ENCODE assay signal across 10 cellular contexts in the genomic region with DNA sequence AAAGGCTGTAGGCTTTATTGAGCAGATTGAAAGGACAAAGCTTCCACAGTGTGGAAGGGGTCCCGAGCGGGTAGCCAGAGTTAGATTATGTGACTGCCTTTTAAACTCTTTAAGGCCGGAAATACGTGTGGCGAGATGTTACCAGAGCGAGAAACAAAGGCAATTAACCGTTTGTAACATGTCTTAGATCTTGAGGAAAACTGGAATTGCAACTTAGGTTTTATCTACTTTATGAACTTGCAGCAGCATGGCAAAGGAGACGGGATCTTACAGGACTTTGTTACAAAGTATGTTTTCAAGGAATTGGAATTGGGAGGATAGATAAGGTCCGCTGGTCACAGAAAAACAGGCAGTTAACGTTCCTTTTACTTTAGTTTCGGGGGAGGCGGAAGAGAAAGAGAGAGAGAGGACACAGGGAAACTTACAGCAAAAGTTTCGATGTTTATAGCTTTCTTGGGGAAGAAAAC.
DNase-seq lines count a peak whose midpoint lies in the region; ATAC-seq and TF ChIP-seq lines count a peak whose summit lies in the region.
"Had no signal": no experiment of that assay in that cellular context is flagged by ENCODE, and none has a peak within 500 bp of the region (broad histone marks: within the 10 kb centered on the region; RNA-seq: fewer than 3 reads in every experiment).

No MANE protein-coding gene starts in this region.

- H3K9ac ChIP-seq in iPS-18a (ENCODE audit: low read length) = peak overlapping the region; percentile 84

- 31 to 38% methylated on average over 13 of the region's 13 CpGs for WGBS in heart right ventricle, 2 donors
- WGBS in suprapubic skin = 40% methylated on average over 13 of the region's 13 CpGs

- intact Hi-C loops in heart right ventricle (cut with DNase I) = no loop called here
- intact Hi-C loops in Right ventricle myocardium superior (cut with DNase I) = no loop called here
- intact Hi-C loops in activated B cell treated with CpG ODN at 0.5 μM for 24 hours (cut with micrococcal nuclease) = no loop called here

- TF ChIP-seq CTCF in heart right ventricle (IDR thresholded peaks at IDR 0.05) (no peak), activated B cell treated with CpG ODN at 0.5 μM for 24 hours (IDR thresholded peaks at IDR 0.05) (no peak), suprapubic skin (IDR thresholded peaks at IDR 0.05) (no peak)

- H3K36me3 Mint-ChIP-seq in activated B cell treated with CpG ODN at 0.5 μM for 24 hours (ENCODE audit: low read depth) = no peaks in the 10 kb centered on the region
- H3K36me3 Mint-ChIP-seq in activated T-helper 17 cell treated with anti-CD3 and anti-CD28 coated beads, Interleukin-2, amount 50 U/mL, for 72 hours (ENCODE audit: low read depth) = no peaks in the 10 kb centered on the region

- H3K4me3 ChIP-seq in heart right ventricle = peak overlapping the region in 8 of 10 donors; percentile 1 to 46 (median 36)
- peak overlapping the region; percentile 51 for H3K4me3 ChIP-seq in iPS-18a (ENCODE audit: low read length)
- peak overlapping the region; percentile 15 for H3K4me3 ChIP-seq in suprapubic skin

- ATAC-seq in heart right ventricle (no peak), Right ventricle myocardium superior (ENCODE audit: poor library complexity) (no peak), activated B cell treated with CpG ODN at 0.5 μM for 24 hours (ENCODE audit: low read depth) (no peak)
- no peak for ATAC-seq in activated T-helper 17 cell treated with anti-CD3 and anti-CD28 coated beads, Interleukin-2, amount 50 U/mL, for 72 hours (replicated peaks)

- H3K27ac Mint-ChIP-seq in activated B cell treated with CpG ODN at 0.5 μM for 24 hours = no peak overlapping the region
- no peak overlapping the region for H3K27ac Mint-ChIP-seq in activated T-helper 17 cell treated with anti-CD3 and anti-CD28 coated beads, Interleukin-2, amount 50 U/mL, for 72 hours

- H3K4me3 Mint-ChIP-seq in activated B cell treated with CpG ODN at 0.5 μM for 24 hours = peak overlapping the region; percentile 12
- no peak overlapping the region for H3K4me3 Mint-ChIP-seq in activated T-helper 17 cell treated with anti-CD3 and anti-CD28 coated beads, Interleukin-2, amount 50 U/mL, for 72 hours

- no peaks in the 10 kb centered on the region for H3K4me1 Mint-ChIP-seq in activated B cell treated with CpG ODN at 0.5 μM for 24 hours
- H3K4me1 Mint-ChIP-seq in activated T-helper 17 cell treated with anti-CD3 and anti-CD28 coated beads, Interleukin-2, amount 50 U/mL, for 72 hours = no peaks in the 10 kb centered on the region

- H3K9me3 ChIP-seq in heart right ventricle (peaks cover 0 to 6% (median 0%) of the 10 kb centered on the region in 11 donors), iPS-18a (ENCODE audit: control insufficient read depth, low read depth, low read length) (peaks cover 8% of the 10 kb centered on the region), suprapubic skin (no peaks in the 10 kb centered on the region)

- POLR2A ChIA-PET in activated B cell treated with CpG ODN at 0.5 μM for 24 hours (lab: Charles Lee) = no interaction called here

- no peak for TF ChIP-seq EP300 in suprapubic skin (IDR thresholded peaks at IDR 0.05)

- peak overlapping the region in 6 of 10 donors; percentile 3 to 59 (median 29) for H3K27ac ChIP-seq in heart right ventricle
- H3K27ac ChIP-seq in iPS-18a (ENCODE audit: low read length) = peak overlapping the region; percentile 97
- no peak overlapping the region for H3K27ac ChIP-seq in suprapubic skin

- no peaks in the 10 kb centered on the region for H3K27me3 Mint-ChIP-seq in activated B cell treated with CpG ODN at 0.5 μM for 24 hours
- H3K27me3 Mint-ChIP-seq in activated T-helper 17 cell treated with anti-CD3 and anti-CD28 coated beads, Interleukin-2, amount 50 U/mL, for 72 hours = no peaks in the 10 kb centered on the region

- CTCF ChIA-PET in activated B cell treated with CpG ODN at 0.5 μM for 24 hours (lab: Charles Lee) = no interaction called here

- H3K36me3 ChIP-seq in heart right ventricle = no peaks in the 10 kb centered on the region
- no peaks in the 10 kb centered on the region for H3K36me3 ChIP-seq in iPS-18a (ENCODE audit: control insufficient read depth, low read depth, low read length)
- H3K36me3 ChIP-seq in suprapubic skin = no peaks in the 10 kb centered on the region

- H3K9me3 Mint-ChIP-seq in activated B cell treated with CpG ODN at 0.5 μM for 24 hours = peaks cover 5% of the 10 kb centered on the region
- H3K9me3 Mint-ChIP-seq in activated T-helper 17 cell treated with anti-CD3 and anti-CD28 coated beads, Interleukin-2, amount 50 U/mL, for 72 hours = peaks cover 11% of the 10 kb centered on the region

- no peak for TF ChIP-seq POLR2A in suprapubic skin (IDR thresholded peaks at IDR 0.05)

- DNase-seq in heart right ventricle (no peak), Right ventricle myocardium superior (no peak), activated B cell treated with CpG ODN at 0.5 μM for 24 hours (no peak), suprapubic skin (ENCODE audit: low spot score in 2 of 2) (no peak), middle frontal gyrus (ENCODE audit: extremely low spot score, low spot score) (no peak)
- DNase-seq in stimulated activated CD4-positive, alpha-beta T cell treated with anti-CD3 and anti-CD28 coated beads, Interleukin-4, amount 100 ng/mL, for 1 hour = no peak
- DNase-seq: hippocampal formation, KG1 had no signal

- H3K27me3 ChIP-seq in heart right ventricle (no peaks in the 10 kb centered on the region), iPS-18a (ENCODE audit: control insufficient read depth, insufficient read depth, low read length) (no peaks in the 10 kb centered on the region), suprapubic skin (no peaks in the 10 kb centered on the region)

- H3K4me1 ChIP-seq in heart right ventricle = no peaks in the 10 kb centered on the region
- peaks cover 46% of the 10 kb centered on the region for H3K4me1 ChIP-seq in iPS-18a (ENCODE audit: control insufficient read depth, low read depth, low read length)
- H3K4me1 ChIP-seq in suprapubic skin = no peaks in the 10 kb centered on the region
